ENCODE assay signal across 13 cellular contexts in the genomic region with DNA sequence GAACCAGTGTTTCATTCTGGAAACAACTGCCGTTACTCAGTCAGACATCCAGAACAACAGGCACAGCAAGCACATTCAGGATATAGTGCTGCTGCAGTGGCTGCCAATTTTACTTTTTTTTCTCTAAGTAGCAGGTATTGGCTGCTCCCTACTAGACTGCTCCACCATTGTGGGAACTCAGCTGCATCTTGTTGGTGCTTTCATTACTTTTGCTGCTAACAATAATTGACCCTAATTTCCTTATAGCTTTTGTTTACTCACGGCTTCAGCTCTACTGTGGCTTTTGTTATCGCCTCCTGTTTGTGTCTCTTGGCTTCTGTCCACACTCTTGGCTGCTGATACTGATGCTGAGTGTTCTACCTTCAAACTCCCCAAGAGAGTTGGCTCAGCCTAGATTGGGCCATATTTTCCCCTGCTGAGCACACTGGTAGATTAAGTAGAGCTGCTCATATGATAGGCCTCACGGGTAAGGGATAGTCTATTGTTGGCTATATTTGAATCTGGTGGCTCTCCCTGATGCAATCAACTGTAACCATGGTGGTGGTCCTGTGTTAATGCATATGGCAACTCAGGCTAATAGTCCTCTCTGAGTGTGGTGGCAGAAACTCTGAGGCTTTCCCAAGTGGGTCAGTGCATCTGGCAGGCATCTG. TPM values are rescaled to one million over a fixed set of nuclear protein-coding genes. Genes with fewer than 3 reads are reported as not detected.
A peak's percentile ranks its signal among the peaks of the same experiment; 100 is the strongest.
DNase-seq lines count a peak whose midpoint lies in the region; ATAC-seq and TF ChIP-seq lines count a peak whose summit lies in the region.
"Had no signal": no experiment of that assay in that cellular context is flagged by ENCODE, and none has a peak within 500 bp of the region (broad histone marks: within the 10 kb centered on the region; RNA-seq: fewer than 3 reads in every experiment).

No MANE protein-coding gene starts in this region.

- H3K36me3 Mint-ChIP-seq in WTC11: no peaks in the 10 kb centered on the region
- no peaks in the 10 kb centered on the region for H3K36me3 Mint-ChIP-seq in activated naive CD8-positive, alpha-beta T cell treated with anti-CD3 and anti-CD28 coated beads for 36 hours

- POLR2A ChIA-PET in WTC11 (lab: Charles Lee): no interaction called here

- intact Hi-C loops in left lung (cut with DNase I): no loop called here

- H3K9me3 Mint-ChIP-seq in WTC11: peaks cover 6% of the 10 kb centered on the region
- peaks cover 2% of the 10 kb centered on the region for H3K9me3 Mint-ChIP-seq in activated naive CD8-positive, alpha-beta T cell treated with anti-CD3 and anti-CD28 coated beads for 36 hours

- H3K27me3 Mint-ChIP-seq in WTC11 (ENCODE audit: low read depth): no peaks in the 10 kb centered on the region
- peaks cover 19% of the 10 kb centered on the region for H3K27me3 Mint-ChIP-seq in activated naive CD8-positive, alpha-beta T cell treated with anti-CD3 and anti-CD28 coated beads for 36 hours

- no peak overlapping the region for H3K27ac ChIP-seq in left lung
- no peak overlapping the region for H3K27ac ChIP-seq in effector memory CD4-positive, alpha-beta T cell (ENCODE audit: insufficient read depth, low read length, poor library complexity, severe bottlenecking)

- H3K4me3 ChIP-seq in left lung: no peak overlapping the region
- no peak overlapping the region for H3K4me3 ChIP-seq in effector memory CD4-positive, alpha-beta T cell (ENCODE audit: insufficient read depth, low read depth, low read length, poor library complexity, severe bottlenecking)

- H3K4me3 Mint-ChIP-seq in WTC11: no peak overlapping the region
- H3K4me3 Mint-ChIP-seq in activated naive CD8-positive, alpha-beta T cell treated with anti-CD3 and anti-CD28 coated beads for 36 hours: no peak overlapping the region
- H3K4me3 Mint-ChIP-seq: naive thymus-derived CD8-positive, alpha-beta T cell had no signal

- H3K4me1 Mint-ChIP-seq in WTC11: no peaks in the 10 kb centered on the region
- peaks cover 6% of the 10 kb centered on the region for H3K4me1 Mint-ChIP-seq in activated naive CD8-positive, alpha-beta T cell treated with anti-CD3 and anti-CD28 coated beads for 36 hours
- H3K4me1 Mint-ChIP-seq: naive thymus-derived CD8-positive, alpha-beta T cell had no signal

- ATAC-seq in WTC11 (peak; percentile 22; the same call in 1 of the 2 replicates), left lung (peak; percentile 57)
- ATAC-seq: naive thymus-derived CD8-positive, alpha-beta T cell had no signal

- no peaks in the 10 kb centered on the region for H3K9me3 ChIP-seq in left lung
- H3K9me3 ChIP-seq in effector memory CD4-positive, alpha-beta T cell (ENCODE audit: control insufficient read depth, low read length): no peaks in the 10 kb centered on the region

- H3K27me3 ChIP-seq in left lung: no peaks in the 10 kb centered on the region
- no peaks in the 10 kb centered on the region for H3K27me3 ChIP-seq in effector memory CD4-positive, alpha-beta T cell (replicated peaks; ENCODE audit: control insufficient read depth, insufficient read depth, low read length, poor library complexity, severe bottlenecking)

- CTCF ChIA-PET in WTC11 (lab: Charles Lee): no interaction called here

- H3K36me3 ChIP-seq in left lung: no peaks in the 10 kb centered on the region
- no peaks in the 10 kb centered on the region for H3K36me3 ChIP-seq in effector memory CD4-positive, alpha-beta T cell (ENCODE audit: control insufficient read depth, insufficient read depth, low read length)

- TF ChIP-seq CTCF in WTC11 (IDR thresholded peaks at IDR 0.05) (no peak), left lung (IDR thresholded peaks at IDR 0.05) (no peak)

- H3K4me1 ChIP-seq in left lung: no peaks in the 10 kb centered on the region
- peaks cover 7% of the 10 kb centered on the region for H3K4me1 ChIP-seq in effector memory CD4-positive, alpha-beta T cell (ENCODE audit: control insufficient read depth, insufficient read depth, low read length, poor library complexity, severe bottlenecking)

- no peak overlapping the region for H3K27ac Mint-ChIP-seq in WTC11
- no peak overlapping the region for H3K27ac Mint-ChIP-seq in activated naive CD8-positive, alpha-beta T cell treated with anti-CD3 and anti-CD28 coated beads for 36 hours
- H3K27ac Mint-ChIP-seq: naive thymus-derived CD8-positive, alpha-beta T cell had no signal

- DNase-seq in Daoy (ENCODE audit: low read depth) (peak; percentile 30), NCI-H1417 treated with DMSO at 0.1 percent for 48 hours (lab: John Stamatoyannopoulos, UW) (peak; percentile 16), WTC11 (ENCODE audit: low spot score) (no peak), left lung (no peak), Kasumi-1 (lab: John Stamatoyannopoulos, UW) (no peak), ecto neural progenitor cell (ENCODE audit: low spot score) (no peak)
- no peak for DNase-seq in activated naive CD8-positive, alpha-beta T cell treated with anti-CD3 and anti-CD28 coated beads for 36 hours
- DNase-seq in effector memory CD4-positive, alpha-beta T cell: no peak
- DNase-seq: activated T-cell treated with anti-CD3 and anti-CD28 coated beads for 4 hours; effector CD4-positive, alpha-beta T cell; naive thymus-derived CD8-positive, alpha-beta T cell had no signal

TF ChIP-seq in WTC11, 78 proteins besides CTCF, POLR2A, EP300 and RAD21:
- TF ChIP-seq, protein P1, sequence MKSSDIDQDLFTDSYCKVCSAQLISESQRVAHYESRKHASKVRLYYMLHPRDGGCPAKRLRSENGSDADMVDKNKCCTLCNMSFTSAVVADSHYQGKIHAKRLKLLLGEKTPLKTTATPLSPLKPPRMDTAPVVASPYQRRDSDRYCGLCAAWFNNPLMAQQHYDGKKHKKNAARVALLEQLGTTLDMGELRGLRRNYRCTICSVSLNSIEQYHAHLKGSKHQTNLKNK (CRISPR knock-in tag; IDR thresholded peaks at IDR 0.05): no peak
- no peak for TF ChIP-seq NR3C1 (CRISPR knock-in tag; conservative IDR thresholded peaks at IDR 0.05; ENCODE audit: low read depth)
- TF ChIP-seq ATF1 (CRISPR knock-in tag; IDR thresholded peaks at IDR 0.05): no peak
- TF ChIP-seq, protein P2, sequence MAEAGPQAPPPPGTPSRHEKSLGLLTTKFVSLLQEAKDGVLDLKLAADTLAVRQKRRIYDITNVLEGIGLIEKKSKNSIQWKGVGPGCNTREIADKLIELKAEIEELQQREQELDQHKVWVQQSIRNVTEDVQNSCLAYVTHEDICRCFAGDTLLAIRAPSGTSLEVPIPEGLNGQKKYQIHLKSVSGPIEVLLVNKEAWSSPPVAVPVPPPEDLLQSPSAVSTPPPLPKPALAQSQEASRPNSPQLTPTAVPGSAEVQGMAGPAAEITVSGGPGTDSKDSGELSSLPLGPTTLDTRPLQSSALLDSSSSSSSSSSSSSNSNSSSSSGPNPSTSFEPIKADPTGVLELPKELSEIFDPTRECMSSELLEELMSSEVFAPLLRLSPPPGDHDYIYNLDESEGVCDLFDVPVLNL (CRISPR knock-in tag; IDR thresholded peaks at IDR 0.05; ENCODE audit: borderline replicate concordance, low read depth): no peak
- TF ChIP-seq RELA (CRISPR knock-in tag; IDR thresholded peaks at IDR 0.05; ENCODE audit: borderline replicate concordance): no peak
- no peak for TF ChIP-seq SMAD3 (CRISPR knock-in tag; IDR thresholded peaks at IDR 0.05; ENCODE audit: borderline replicate concordance)
- no peak for TF ChIP-seq ELF4 (CRISPR knock-in tag; IDR thresholded peaks at IDR 0.05; ENCODE audit: low read depth)
- TF ChIP-seq NR2C2 (CRISPR knock-in tag; IDR thresholded peaks at IDR 0.05): no peak
- TF ChIP-seq ETV6 (CRISPR knock-in tag; IDR thresholded peaks at IDR 0.05): no peak
- TF ChIP-seq ZNF138 (CRISPR knock-in tag; conservative IDR thresholded peaks at IDR 0.05): no peak
- no peak for TF ChIP-seq ZBTB21 (CRISPR knock-in tag; IDR thresholded peaks at IDR 0.05; ENCODE audit: borderline replicate concordance)
- TF ChIP-seq, protein P3, sequence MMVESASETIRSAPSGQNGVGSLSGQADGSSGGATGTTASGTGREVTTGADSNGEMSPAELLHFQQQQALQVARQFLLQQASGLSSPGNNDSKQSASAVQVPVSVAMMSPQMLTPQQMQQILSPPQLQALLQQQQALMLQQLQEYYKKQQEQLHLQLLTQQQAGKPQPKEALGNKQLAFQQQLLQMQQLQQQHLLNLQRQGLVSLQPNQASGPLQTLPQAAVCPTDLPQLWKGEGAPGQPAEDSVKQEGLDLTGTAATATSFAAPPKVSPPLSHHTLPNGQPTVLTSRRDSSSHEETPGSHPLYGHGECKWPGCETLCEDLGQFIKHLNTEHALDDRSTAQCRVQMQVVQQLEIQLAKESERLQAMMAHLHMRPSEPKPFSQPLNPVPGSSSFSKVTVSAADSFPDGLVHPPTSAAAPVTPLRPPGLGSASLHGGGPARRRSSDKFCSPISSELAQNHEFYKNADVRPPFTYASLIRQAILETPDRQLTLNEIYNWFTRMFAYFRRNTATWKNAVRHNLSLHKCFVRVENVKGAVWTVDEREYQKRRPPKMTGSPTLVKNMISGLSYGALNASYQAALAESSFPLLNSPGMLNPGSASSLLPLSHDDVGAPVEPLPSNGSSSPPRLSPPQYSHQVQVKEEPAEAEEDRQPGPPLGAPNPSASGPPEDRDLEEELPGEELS (CRISPR knock-in tag; IDR thresholded peaks at IDR 0.05): no peak

RNA-seq across cellular contexts. Expression of a gene that starts 44.5 kb away (rescaled TPM):
- not detected in 2 replicates for total RNA-seq in Daoy (2014; rRNA removed; shearing (Covaris generic))
- 0.61 to 2.2 TPM (median 0.64 TPM) in 3 replicates for total RNA-seq in WTC11 (2021)
- not detected for total RNA-seq in left lung
- total RNA-seq in activated naive CD8-positive, alpha-beta T cell treated with anti-CD3 and anti-CD28 coated beads for 36 hours: 10 to 100 TPM; 37.7 to 40.7 TPM
- total RNA-seq: naive thymus-derived CD8-positive, alpha-beta T cell; SK-MEL-5; subcutaneous adipose tissue had no signal

Comparison
In these comparisons a context has a peak if more than half of its experiments do, and no peak if none do; other contexts are left out.
1. DNase-seq: peak in Daoy (single experiment) and NCI-H1417 treated with DMSO at 0.1 percent for 48 hours (single experiment); none in WTC11 (single experiment), left lung (0 of 2), Kasumi-1 (0 of 2), activated naive CD8-positive, alpha-beta T cell treated with anti-CD3 and anti-CD28 coated beads for 36 hours (single experiment), ecto neural progenitor cell (single experiment) and effector memory CD4-positive, alpha-beta T cell (0 of 3).
2. RNA of a gene that starts 44.5 kb away (total RNA-seq): 37.7 to 40.7 TPM in activated naive CD8-positive, alpha-beta T cell treated with anti-CD3 and anti-CD28 coated beads for 36 hours; 0.61 to 2.2 TPM in WTC11, not detected in left lung and not detected in Daoy; every median in the first group is over 10 times any median in the second.